8 cellular contexts compared by ENCODE assay signal in the genomic region with DNA sequence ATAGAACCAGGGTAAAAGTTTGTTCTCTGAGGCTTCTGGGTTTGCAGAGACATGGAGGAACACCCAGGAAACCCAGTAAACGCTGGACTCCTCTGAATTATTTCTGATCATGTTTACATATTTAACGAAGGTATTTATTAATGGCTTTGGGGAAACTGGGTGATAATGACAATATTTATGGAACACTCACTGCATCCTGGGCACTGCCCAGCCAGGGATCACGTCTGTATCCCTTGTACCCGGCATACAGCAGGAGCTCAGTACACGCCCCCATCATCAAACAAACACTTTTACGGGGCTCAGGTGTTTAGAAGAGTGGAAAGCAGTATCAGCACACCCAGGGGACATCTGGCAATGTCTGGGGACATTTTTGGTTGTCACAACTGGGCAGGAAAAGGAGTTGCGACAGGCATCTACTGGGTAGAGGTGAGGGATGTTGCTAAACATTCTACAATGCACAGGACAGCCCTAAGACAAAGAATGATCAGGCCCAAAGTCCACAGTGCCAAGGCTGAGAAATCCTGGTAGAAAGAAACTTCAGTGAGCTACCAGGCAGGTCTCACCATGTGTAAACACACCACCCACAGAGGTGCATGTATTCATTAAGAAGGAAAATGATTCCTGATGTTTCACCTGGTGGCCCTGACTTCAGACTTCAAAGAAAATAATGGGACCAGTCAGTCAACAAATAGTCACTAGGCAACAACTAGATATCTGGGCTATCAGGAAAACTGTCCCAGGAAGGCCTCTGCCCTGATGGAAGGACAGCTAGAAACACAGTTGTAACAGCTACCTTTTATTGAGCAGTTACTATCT. TPM values are rescaled to one million over a fixed set of nuclear protein-coding genes. Genes with fewer than 3 reads are reported as not detected.
DNase-seq lines count a peak whose midpoint lies in the region; ATAC-seq and TF ChIP-seq lines count a peak whose summit lies in the region.

No MANE protein-coding gene starts in this region.

- no peaks in the 10 kb centered on the region for H3K27me3 Mint-ChIP-seq in CD4-positive, alpha-beta T cell
- H3K27me3 Mint-ChIP-seq in nephron (ENCODE audit: low read depth): no peaks in the 10 kb centered on the region

- no peak for ATAC-seq in CD4-positive, alpha-beta T cell (ENCODE audit: poor library complexity)
- ATAC-seq in HG02642 (IDR thresholded peaks at IDR 0.05; ENCODE audit: poor library complexity, unreplicated experiment): no peak

- intact Hi-C loops in CD4-positive, alpha-beta T cell (cut with DNase I, micrococcal nuclease): no loop called here

- H3K27me3 ChIP-seq in CD4-positive, alpha-beta T cell (ENCODE audit: control insufficient read depth, insufficient read depth, low read length): no peaks in the 10 kb centered on the region

- no peak overlapping the region for H3K27ac ChIP-seq in CD4-positive, alpha-beta T cell (ENCODE audit: low read depth, low read length)
- H3K27ac ChIP-seq in cingulate gyrus (ENCODE audit: low read depth, low read length): peak overlapping the region; percentile 100

- H3K4me3 Mint-ChIP-seq in CD4-positive, alpha-beta T cell: no peak overlapping the region
- no peak overlapping the region for H3K4me3 Mint-ChIP-seq in nephron

- no peaks in the 10 kb centered on the region for H3K9me3 ChIP-seq in CD4-positive, alpha-beta T cell (ENCODE audit: control insufficient read depth, low read length)

- H3K4me3 ChIP-seq in foreskin fibroblast (ENCODE audit: low read depth in 1 of 2, low read length in 2 of 2): no peak overlapping the region

- no peak for TF ChIP-seq CTCF in CD4-positive, alpha-beta T cell (IDR thresholded peaks at IDR 0.05)
- no peak for TF ChIP-seq CTCF in nephron (IDR thresholded peaks at IDR 0.05; ENCODE audit: unreplicated experiment in 3 of 3)
- no peak for TF ChIP-seq CTCF in foreskin fibroblast (IDR thresholded peaks at IDR 0.05; ENCODE audit: low read depth, low read length)

- CTCF ChIA-PET in CD4-positive, alpha-beta T cell (lab: Charles Lee): interaction anchor here (0.7 to 1.6 kb wide), 3 partner anchors 14 to 63 kb away, joined by 3 to 6 read pairs (median 3); no protein-coding TSS in a partner anchor

- peak overlapping the region; percentile 81 for H3K27ac Mint-ChIP-seq in CD4-positive, alpha-beta T cell
- peak overlapping the region; percentile 99 to 100 (median 100) for H3K27ac Mint-ChIP-seq in nephron

- H3K9me3 Mint-ChIP-seq in CD4-positive, alpha-beta T cell: no peaks in the 10 kb centered on the region
- H3K9me3 Mint-ChIP-seq in nephron: no peaks in the 10 kb centered on the region

- H3K4me1 Mint-ChIP-seq in CD4-positive, alpha-beta T cell (ENCODE audit: low read depth): peaks cover 81% of the 10 kb centered on the region
- peaks cover 50% of the 10 kb centered on the region for H3K4me1 Mint-ChIP-seq in nephron

- H3K36me3 Mint-ChIP-seq in CD4-positive, alpha-beta T cell (ENCODE audit: low read depth): peaks cover 18% of the 10 kb centered on the region
- H3K36me3 Mint-ChIP-seq in nephron (ENCODE audit: low read depth): peaks cover 9% of the 10 kb centered on the region

- DNase-seq in CD4-positive, alpha-beta T cell: no peak
- peak; percentile 51 for DNase-seq in NCI-H2029 treated with DMSO at 0.1 percent for 48 hours (lab: John Stamatoyannopoulos, UW)
- no peak for DNase-seq in foreskin fibroblast
- no peak for DNase-seq in DMS 273 treated with DMSO at 0.1 percent for 48 hours (lab: John Stamatoyannopoulos, UW)
- no peak for DNase-seq in NCI-H1092 treated with DMSO at 0.1 percent for 48 hours (lab: John Stamatoyannopoulos, UW)

- POLR2A ChIA-PET in CD4-positive, alpha-beta T cell (lab: Charles Lee): interaction anchor here (0.7 kb wide), 1 partner anchor 33 kb away, joined by 3 read pairs; no protein-coding TSS in a partner anchor

RNA-seq across cellular contexts. Expression of a gene that starts 35.3 kb away (rescaled TPM):
- 10 to 100 TPM; 33.0 to 34.3 TPM for total RNA-seq in CD4-positive, alpha-beta T cell
